ENCODE assay signal across 13 cellular contexts in the genomic region with DNA sequence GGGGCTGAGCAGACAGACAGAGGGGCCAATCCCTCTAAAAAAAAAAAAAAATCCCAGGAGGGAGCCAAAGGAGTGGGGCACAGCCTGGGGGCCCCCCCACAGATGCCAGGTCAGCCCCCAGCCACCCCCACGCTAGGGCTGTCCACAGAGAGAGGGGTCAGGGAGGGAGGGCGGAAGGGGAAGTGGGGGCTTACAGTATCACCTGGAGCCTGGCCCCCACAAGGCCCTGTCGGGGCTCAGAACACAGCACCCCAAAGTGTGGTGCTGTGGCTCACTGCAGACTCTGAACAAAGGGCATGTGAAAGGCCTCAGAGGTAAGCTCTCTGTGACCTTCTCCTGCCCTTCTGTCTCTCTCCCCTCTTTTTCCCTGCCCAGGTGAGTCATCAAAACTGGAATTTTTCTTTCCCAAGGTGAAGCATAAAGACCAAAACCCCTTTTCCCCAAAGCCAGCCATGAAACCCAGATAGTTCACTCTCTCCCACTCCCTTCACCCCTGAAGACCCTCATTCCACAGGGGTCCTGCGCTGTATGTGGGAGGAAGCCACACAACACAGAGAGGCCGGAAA. TPM values are rescaled to one million over a fixed set of nuclear protein-coding genes. Genes with fewer than 3 reads are reported as not detected.
DNase-seq lines count a peak whose midpoint lies in the region; ATAC-seq lines count a peak whose summit lies in the region.
"Had no signal": no experiment of that assay in that cellular context is flagged by ENCODE, and none has a peak within 500 bp of the region (broad histone marks: within the 10 kb centered on the region; RNA-seq: fewer than 3 reads in every experiment).

No MANE protein-coding gene starts in this region.

- CTCF ChIA-PET in activated naive CD4-positive, alpha-beta T cell treated with anti-CD3 and anti-CD28 coated beads for 36 hours (lab: Charles Lee): no interaction called here

- H3K36me3 Mint-ChIP-seq in activated naive CD4-positive, alpha-beta T cell treated with anti-CD3 and anti-CD28 coated beads, Interleukin-2, amount 50 U/mL, for 24 hours: no peaks in the 10 kb centered on the region
- no peaks in the 10 kb centered on the region for H3K36me3 Mint-ChIP-seq in activated naive CD4-positive, alpha-beta T cell treated with anti-CD3 and anti-CD28 coated beads for 36 hours (ENCODE audit: low read depth)
- H3K36me3 Mint-ChIP-seq in natural killer cell treated with Interleukin-12 subunit alpha and Interleukin-12 subunit beta and Interleukin-15 and Interleukin-18, amount 100 ng/mL, for 72 hours: no peaks in the 10 kb centered on the region
- H3K36me3 Mint-ChIP-seq: activated CD8-positive, alpha-beta memory T cell treated with anti-CD3 and anti-CD28 coated beads, Interleukin-2, amount 10 ng/mL, durations not matched to agents 7 days and 5 days; memory B cell had no signal

- peak overlapping the region; percentile 35 for H3K27ac Mint-ChIP-seq in activated naive CD4-positive, alpha-beta T cell treated with anti-CD3 and anti-CD28 coated beads, Interleukin-2, amount 50 U/mL, for 24 hours
- no peak overlapping the region for H3K27ac Mint-ChIP-seq in activated naive CD4-positive, alpha-beta T cell treated with anti-CD3 and anti-CD28 coated beads for 36 hours
- peak overlapping the region in 1 of 2 donors; percentile 73 for H3K27ac Mint-ChIP-seq in natural killer cell treated with Interleukin-12 subunit alpha and Interleukin-12 subunit beta and Interleukin-15 and Interleukin-18, amount 100 ng/mL, for 72 hours
- H3K27ac Mint-ChIP-seq: activated CD8-positive, alpha-beta memory T cell treated with anti-CD3 and anti-CD28 coated beads, Interleukin-2, amount 10 ng/mL, durations not matched to agents 7 days and 5 days; HFFc6; memory B cell had no signal

- intact Hi-C loops in activated naive CD4-positive, alpha-beta T cell treated with anti-CD3 and anti-CD28 coated beads for 36 hours (cut with micrococcal nuclease): no loop called here

- no peaks in the 10 kb centered on the region for H3K9me3 Mint-ChIP-seq in activated naive CD4-positive, alpha-beta T cell treated with anti-CD3 and anti-CD28 coated beads, Interleukin-2, amount 50 U/mL, for 24 hours
- H3K9me3 Mint-ChIP-seq in activated naive CD4-positive, alpha-beta T cell treated with anti-CD3 and anti-CD28 coated beads for 36 hours: no peaks in the 10 kb centered on the region
- H3K9me3 Mint-ChIP-seq in natural killer cell treated with Interleukin-12 subunit alpha and Interleukin-12 subunit beta and Interleukin-15 and Interleukin-18, amount 100 ng/mL, for 72 hours: no peaks in the 10 kb centered on the region
- H3K9me3 Mint-ChIP-seq: HFFc6, memory B cell had no signal

- no peaks in the 10 kb centered on the region for H3K27me3 Mint-ChIP-seq in activated naive CD4-positive, alpha-beta T cell treated with anti-CD3 and anti-CD28 coated beads, Interleukin-2, amount 50 U/mL, for 24 hours
- no peaks in the 10 kb centered on the region for H3K27me3 Mint-ChIP-seq in activated naive CD4-positive, alpha-beta T cell treated with anti-CD3 and anti-CD28 coated beads for 36 hours (ENCODE audit: low read depth)
- peaks cover 0 to 3% of the 10 kb centered on the region in 2 donors for H3K27me3 Mint-ChIP-seq in natural killer cell treated with Interleukin-12 subunit alpha and Interleukin-12 subunit beta and Interleukin-15 and Interleukin-18, amount 100 ng/mL, for 72 hours
- H3K27me3 Mint-ChIP-seq: memory B cell had no signal

- H3K4me3 Mint-ChIP-seq in activated naive CD4-positive, alpha-beta T cell treated with anti-CD3 and anti-CD28 coated beads, Interleukin-2, amount 50 U/mL, for 24 hours: no peak overlapping the region
- no peak overlapping the region for H3K4me3 Mint-ChIP-seq in activated naive CD4-positive, alpha-beta T cell treated with anti-CD3 and anti-CD28 coated beads for 36 hours
- H3K4me3 Mint-ChIP-seq in natural killer cell treated with Interleukin-12 subunit alpha and Interleukin-12 subunit beta and Interleukin-15 and Interleukin-18, amount 100 ng/mL, for 72 hours: peak overlapping the region; percentile 51
- H3K4me3 Mint-ChIP-seq: activated CD8-positive, alpha-beta memory T cell treated with anti-CD3 and anti-CD28 coated beads, Interleukin-2, amount 10 ng/mL, durations not matched to agents 7 days and 5 days; HFFc6; memory B cell had no signal

- no peak for DNase-seq in activated naive CD4-positive, alpha-beta T cell treated with anti-CD3 and anti-CD28 coated beads for 36 hours
- DNase-seq in natural killer cell treated with Interleukin-12 subunit alpha and Interleukin-12 subunit beta and Interleukin-15 and Interleukin-18, amount 100 ng/mL, for 72 hours (ENCODE audit: low spot score): no peak
- no peak for DNase-seq in NOMO-1 treated with dmso at 0.1 percent for 144 hours (lab: John Stamatoyannopoulos, UW; ENCODE audit: unreplicated experiment)
- no peak for DNase-seq in Kasumi-1 (lab: John Stamatoyannopoulos, UW)
- DNase-seq in SKM-1 treated with dmso at 0.1 percent for 144 hours (lab: John Stamatoyannopoulos, UW; ENCODE audit: unreplicated experiment): no peak
- DNase-seq: activated CD8-positive, alpha-beta memory T cell treated with anti-CD3 and anti-CD28 coated beads, Interleukin-2, amount 10 ng/mL, durations not matched to agents 7 days and 5 days; activated naive CD4-positive, alpha-beta T cell; HFFc6 had no signal

- H3K4me1 Mint-ChIP-seq in activated naive CD4-positive, alpha-beta T cell treated with anti-CD3 and anti-CD28 coated beads, Interleukin-2, amount 50 U/mL, for 24 hours: no peaks in the 10 kb centered on the region
- no peaks in the 10 kb centered on the region for H3K4me1 Mint-ChIP-seq in activated naive CD4-positive, alpha-beta T cell treated with anti-CD3 and anti-CD28 coated beads for 36 hours (ENCODE audit: low read depth)
- peaks cover 7 to 8% of the 10 kb centered on the region in 2 donors for H3K4me1 Mint-ChIP-seq in natural killer cell treated with Interleukin-12 subunit alpha and Interleukin-12 subunit beta and Interleukin-15 and Interleukin-18, amount 100 ng/mL, for 72 hours (ENCODE audit: low read depth in 2 of 2)
- H3K4me1 Mint-ChIP-seq: activated CD8-positive, alpha-beta memory T cell treated with anti-CD3 and anti-CD28 coated beads, Interleukin-2, amount 10 ng/mL, durations not matched to agents 7 days and 5 days had no signal

- no peak for ATAC-seq in natural killer cell treated with Interleukin-12 subunit alpha and Interleukin-12 subunit beta and Interleukin-15 and Interleukin-18, amount 100 ng/mL, for 72 hours
- ATAC-seq: activated CD8-positive, alpha-beta memory T cell treated with anti-CD3 and anti-CD28 coated beads, Interleukin-2, amount 10 ng/mL, durations not matched to agents 7 days and 5 days; pancreas had no signal

- H3K27ac ChIP-seq in cingulate gyrus (ENCODE audit: low read depth, low read length) (peak overlapping the region; percentile 57), temporal lobe (ENCODE audit: low read depth, low read length) (peak overlapping the region; percentile 72)
- H3K27ac ChIP-seq: pancreas had no signal

RNA-seq across cellular contexts. Expression of a gene that starts 13.9 kb away (rescaled TPM):
- total RNA-seq in activated naive CD4-positive, alpha-beta T cell treated with anti-CD3 and anti-CD28 coated beads for 36 hours: 10 to 100 TPM; 50.4 to 51.1 TPM
- total RNA-seq in natural killer cell treated with Interleukin-12 subunit alpha and Interleukin-12 subunit beta and Interleukin-15 and Interleukin-18, amount 100 ng/mL, for 72 hours: 10 to 100 TPM; 18.0 to 35.9 TPM
- 42.8 TPM for total RNA-seq in temporal lobe
